In the genomic region with DNA sequence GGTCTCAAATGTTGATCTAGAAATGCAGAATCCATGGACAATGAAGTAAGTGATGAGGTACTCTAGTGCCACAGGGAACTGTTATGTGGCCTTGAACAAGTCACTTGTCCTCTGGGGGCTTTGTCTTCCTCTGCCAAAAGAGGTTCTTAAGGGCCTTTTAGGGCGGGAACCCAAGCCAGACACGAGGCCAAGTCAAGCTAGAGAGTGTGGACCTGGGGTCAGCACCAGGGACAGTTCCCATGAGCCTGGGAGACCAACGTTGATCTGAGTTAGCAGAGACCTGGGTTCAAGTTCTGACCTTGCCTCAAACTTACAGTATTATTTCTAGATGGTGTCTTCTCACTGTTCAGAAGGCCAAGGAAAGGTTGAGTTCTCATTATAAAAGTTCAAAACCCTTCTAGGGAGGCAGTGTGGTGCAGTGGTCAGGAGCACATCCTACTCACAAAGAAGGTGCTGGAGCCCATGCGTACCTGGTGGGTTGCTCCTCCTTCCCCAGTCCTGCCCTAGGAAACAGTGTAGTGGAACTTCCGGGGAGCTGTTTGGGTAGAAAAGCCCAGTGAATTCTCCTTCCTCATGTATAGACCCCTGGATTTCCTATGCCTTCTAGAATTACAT, we compare ENCODE assay signal across 1 cellular context.
TF ChIP-seq lines count a peak whose summit lies in the region.

No MANE protein-coding gene starts in this region.

TF ChIP-seq in K562, 482 proteins besides CTCF, POLR2A, EP300 and RAD21 (continued from another document):
- TF ChIP-seq SUPT5H (IDR thresholded peaks at IDR 0.05) (no peak), SREBF2 (CRISPR knock-in tag; IDR thresholded peaks at IDR 0.05) (no peak), WHSC1 (IDR thresholded peaks at IDR 0.05; ENCODE audit: low read length) (no peak), ESRRA (IDR thresholded peaks at IDR 0.05; ENCODE audit: borderline replicate concordance, low read depth) (no peak), NCOA4 (IDR thresholded peaks at IDR 0.05; ENCODE audit: partially characterized antibody) (no peak), CCAR2 (IDR thresholded peaks at IDR 0.05; ENCODE audit: low read depth, low read length) (no peak), ZNF444 (CRISPR knock-in tag; IDR thresholded peaks at IDR 0.05) (no peak), ZNF778 (CRISPR knock-in tag; IDR thresholded peaks at IDR 0.05) (no peak), ZNF232 (CRISPR knock-in tag; IDR thresholded peaks at IDR 0.05) (no peak), SMAD3 (CRISPR knock-in tag; conservative IDR thresholded peaks at IDR 0.05) (no peak), RB1 (IDR thresholded peaks at IDR 0.05; ENCODE audit: low read depth) (peak; percentile 15; the same call in 1 of the 2 replicates), TAL1 (IDR thresholded peaks at IDR 0.05) (no peak), SIN3B (IDR thresholded peaks at IDR 0.05; ENCODE audit: low read depth) (no peak), TCF3 (CRISPR knock-in tag; IDR thresholded peaks at IDR 0.05) (no peak), HLTF (IDR thresholded peaks at IDR 0.05) (no peak), ZNF75A (CRISPR knock-in tag; IDR thresholded peaks at IDR 0.05) (no peak)
- TF ChIP-seq, protein P1, sequence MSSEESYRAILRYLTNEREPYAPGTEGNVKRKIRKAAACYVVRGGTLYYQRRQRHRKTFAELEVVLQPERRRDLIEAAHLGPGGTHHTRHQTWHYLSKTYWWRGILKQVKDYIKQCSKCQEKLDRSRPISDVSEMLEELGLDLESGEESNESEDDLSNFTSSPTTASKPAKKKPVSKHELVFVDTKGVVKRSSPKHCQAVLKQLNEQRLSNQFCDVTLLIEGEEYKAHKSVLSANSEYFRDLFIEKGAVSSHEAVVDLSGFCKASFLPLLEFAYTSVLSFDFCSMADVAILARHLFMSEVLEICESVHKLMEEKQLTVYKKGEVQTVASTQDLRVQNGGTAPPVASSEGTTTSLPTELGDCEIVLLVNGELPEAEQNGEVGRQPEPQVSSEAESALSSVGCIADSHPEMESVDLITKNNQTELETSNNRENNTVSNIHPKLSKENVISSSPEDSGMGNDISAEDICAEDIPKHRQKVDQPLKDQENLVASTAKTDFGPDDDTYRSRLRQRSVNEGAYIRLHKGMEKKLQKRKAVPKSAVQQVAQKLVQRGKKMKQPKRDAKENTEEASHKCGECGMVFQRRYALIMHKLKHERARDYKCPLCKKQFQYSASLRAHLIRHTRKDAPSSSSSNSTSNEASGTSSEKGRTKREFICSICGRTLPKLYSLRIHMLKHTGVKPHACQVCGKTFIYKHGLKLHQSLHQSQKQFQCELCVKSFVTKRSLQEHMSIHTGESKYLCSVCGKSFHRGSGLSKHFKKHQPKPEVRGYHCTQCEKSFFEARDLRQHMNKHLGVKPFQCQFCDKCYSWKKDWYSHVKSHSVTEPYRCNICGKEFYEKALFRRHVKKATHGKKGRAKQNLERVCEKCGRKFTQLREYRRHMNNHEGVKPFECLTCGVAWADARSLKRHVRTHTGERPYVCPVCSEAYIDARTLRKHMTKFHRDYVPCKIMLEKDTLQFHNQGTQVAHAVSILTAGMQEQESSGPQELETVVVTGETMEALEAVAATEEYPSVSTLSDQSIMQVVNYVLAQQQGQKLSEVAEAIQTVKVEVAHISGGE (CRISPR knock-in tag; IDR thresholded peaks at IDR 0.05) = no peak
